Comparison of ENCODE assay signal across 8 cellular contexts in genomic region chr16:5071681-5072333, GRCh38. TPM values are rescaled to one million over a fixed set of nuclear protein-coding genes. Genes with fewer than 3 reads are reported as not detected.
DNase-seq lines count a peak whose midpoint lies in the region; ATAC-seq and TF ChIP-seq lines count a peak whose summit lies in the region.

TSS of gene ALG1 (plus strand) at chr16:5071843. CDS start at chr16:5071850, 7 bp downstream.

- TF ChIP-seq CTCF in activated B cell treated with CpG ODN at 0.5 μM for 24 hours (IDR thresholded peaks at IDR 0.05): no peak
- no peak for TF ChIP-seq CTCF in cardiac fibroblast (IDR thresholded peaks at IDR 0.05; ENCODE audit: low read depth, low read length)

- no peaks in the 10 kb centered on the region for H3K9me3 Mint-ChIP-seq in activated B cell treated with CpG ODN at 0.5 μM for 24 hours

- DNase-seq in ACHN (peak; percentile 93), NCI-H2227 treated with DMSO at 0.1 percent for 48 hours (lab: John Stamatoyannopoulos, UW) (peak; percentile 87), activated B cell treated with CpG ODN at 0.5 μM for 24 hours (peak; percentile 86), cardiac fibroblast (ENCODE audit: low read depth in 2 of 2) (peak; percentile 90), iris pigment epithelial cell (ENCODE audit: low read depth) (peak; percentile 85)
- DNase-seq in stimulated activated CD4-positive, alpha-beta T cell treated with anti-CD3 and anti-CD28 coated beads, Interleukin-12 subunit alpha, Interleukin-12 subunit beta, amount 100 ng/mL, for 4 hours: peak; percentile 88

- CTCF ChIA-PET in activated B cell treated with CpG ODN at 0.5 μM for 24 hours (lab: Charles Lee): interaction anchor here (0.7 kb wide), 1 partner anchor 16 kb away, joined by 3 read pairs; no protein-coding TSS in a partner anchor

- peaks cover 3% of the 10 kb centered on the region for H3K27me3 Mint-ChIP-seq in activated B cell treated with CpG ODN at 0.5 μM for 24 hours

- peak within 1 kb of the TSS; percentile 96 for H3K4me3 Mint-ChIP-seq in activated B cell treated with CpG ODN at 0.5 μM for 24 hours

- in situ Hi-C loops in ACHN (cut with HindIII; ENCODE audit: low pct_ligation_motif_present, low pct_unique_long_range_greater_than_20kb, low sequenced_read_pairs): no loop called here

- ATAC-seq in GM18867 (IDR thresholded peaks at IDR 0.05; ENCODE audit: unreplicated experiment): peak; percentile 77
- ATAC-seq in HG03097 (IDR thresholded peaks at IDR 0.05; ENCODE audit: low FRiP score, unreplicated experiment): peak; percentile 76
- peak; percentile 91 for ATAC-seq in activated B cell treated with CpG ODN at 0.5 μM for 24 hours (ENCODE audit: low read depth)

- peaks cover 29% of the 10 kb centered on the region for H3K36me3 Mint-ChIP-seq in activated B cell treated with CpG ODN at 0.5 μM for 24 hours (ENCODE audit: low read depth)

- peaks cover 25% of the 10 kb centered on the region for H3K4me1 Mint-ChIP-seq in activated B cell treated with CpG ODN at 0.5 μM for 24 hours

- peak within 1 kb of the TSS; percentile 78 to 79 for H3K4me3 ChIP-seq in cardiac fibroblast (replicated peaks in 1 of 2; ENCODE audit: low read depth in 2 of 2, low read length in 2 of 2)

- intact Hi-C loops in activated B cell treated with CpG ODN at 0.5 μM for 24 hours (cut with micrococcal nuclease): loop anchor here (1.0 to 5.0 kb wide), 3 partner anchors 25 to 225 kb away; partner anchors contain the start of genes EEF2KMT, GLYR1, NAGPA and UBN1

- peak within 1 kb of the TSS; percentile 94 for H3K27ac Mint-ChIP-seq in activated B cell treated with CpG ODN at 0.5 μM for 24 hours

- POLR2A ChIA-PET in activated B cell treated with CpG ODN at 0.5 μM for 24 hours (lab: Charles Lee): interaction anchor here (1.7 to 2.0 kb wide), 4 partner anchors 27 to 721 kb away, joined by 5 to 19 read pairs (median 6); partner anchors contain the start of genes NAGPA and PAM16

RNA-seq across cellular contexts. Expression of gene ALG1, which starts in this region (rescaled TPM):
- total RNA-seq in activated B cell treated with CpG ODN at 0.5 μM for 24 hours: 25.8 and 28.2 TPM in 2 replicates

Comparison
In these comparisons a context has a peak if more than half of its experiments do, and no peak if none do; other contexts are left out.
1. Peak in every context shown above with its lines: DNase-seq, ATAC-seq and H3K4me3 ChIP-seq.